ENCODE assay signal across 8 cellular contexts in genomic region chr14:92922883-92923743, GRCh38. TPM values are rescaled to one million over a fixed set of nuclear protein-coding genes. Genes with fewer than 3 reads are reported as not detected.
DNase-seq lines count a peak whose midpoint lies in the region; ATAC-seq and TF ChIP-seq lines count a peak whose summit lies in the region.

CHGA (plus strand) TSS chr14:92923150; CDS start chr14:92923360, 210 bp downstream.

- H3K27ac Mint-ChIP-seq in activated naive CD8-positive, alpha-beta T cell treated with anti-CD3 and anti-CD28 coated beads for 36 hours = no peak within 1 kb of the TSS

- peak within 1 kb of the TSS; percentile 26 to 81 (median 64); a peak in 20 of 22 replicates for H3K4me2 ChIP-seq in BLaER1 treated with 17β-estradiol and CSF1 and Interleukin-3, amounts not matched to agents 10 nM and 100 nM

- H3K27me3 ChIP-seq in BLaER1 treated with 17β-estradiol and CSF1 and Interleukin-3, amounts not matched to agents 10 nM and 100 nM = no peaks in the 10 kb centered on the region
- H3K27me3 ChIP-seq in Peyer's patch = no peaks in the 10 kb centered on the region

- ATAC-seq in HG03280 (IDR thresholded peaks at IDR 0.05; ENCODE audit: unreplicated experiment) = no peak

- no peak for TF ChIP-seq POLR2A in Peyer's patch (IDR thresholded peaks at IDR 0.05)

- H3K9me3 Mint-ChIP-seq in activated naive CD8-positive, alpha-beta T cell treated with anti-CD3 and anti-CD28 coated beads for 36 hours = no peaks in the 10 kb centered on the region

- peaks cover 3% of the 10 kb centered on the region for H3K4me1 Mint-ChIP-seq in activated naive CD8-positive, alpha-beta T cell treated with anti-CD3 and anti-CD28 coated beads for 36 hours

- H3K27me3 Mint-ChIP-seq in activated naive CD8-positive, alpha-beta T cell treated with anti-CD3 and anti-CD28 coated beads for 36 hours = peaks cover 55% of the 10 kb centered on the region

- no peak for TF ChIP-seq CTCF in Peyer's patch (IDR thresholded peaks at IDR 0.05)

- peak; percentile 49 for DNase-seq in HPDE6-E6E7 (ENCODE audit: extremely low spot score)
- DNase-seq in Peyer's patch = peak in 2 of 3 donors; percentile 57 to 62
- DNase-seq in activated naive CD8-positive, alpha-beta T cell treated with anti-CD3 and anti-CD28 coated beads for 36 hours = peak; percentile 58
- DNase-seq in hepatic stellate cell (ENCODE audit: low spot score) = peak; percentile 60
- DNase-seq in stimulated activated CD4-positive, alpha-beta T cell treated with anti-CD3 and anti-CD28 coated beads, Interleukin-12 subunit alpha, Interleukin-12 subunit beta, amount 100 ng/mL, for 48 hours (ENCODE audit: low read depth in 2 of 3, low spot score in 1 of 3) = peak; percentile 13 to 30 (median 16)
- DNase-seq in posterior vena cava (ENCODE audit: low spot score) = no peak

- H3K36me3 Mint-ChIP-seq in activated naive CD8-positive, alpha-beta T cell treated with anti-CD3 and anti-CD28 coated beads for 36 hours = no peaks in the 10 kb centered on the region

- H3K9ac ChIP-seq in BLaER1 treated with 17β-estradiol and CSF1 and Interleukin-3, amounts not matched to agents 10 nM and 100 nM = no peak within 1 kb of the TSS

- H3K4me3 Mint-ChIP-seq in activated naive CD8-positive, alpha-beta T cell treated with anti-CD3 and anti-CD28 coated beads for 36 hours = no peak within 1 kb of the TSS

- H4K20me1 ChIP-seq in BLaER1 treated with 17β-estradiol and CSF1 and Interleukin-3, amounts not matched to agents 10 nM and 100 nM = peaks cover 0 to 37% (median 0%) of the 10 kb centered on the region in 11 experiments; a peak in 5 of 22 replicates

- H3K4me3 ChIP-seq in BLaER1 treated with 17β-estradiol and CSF1 and Interleukin-3, amounts not matched to agents 10 nM and 100 nM = no peak within 1 kb of the TSS
- H3K4me3 ChIP-seq in Peyer's patch = no peak within 1 kb of the TSS

- H3K27ac ChIP-seq in BLaER1 treated with 17β-estradiol and CSF1 and Interleukin-3, amounts not matched to agents 10 nM and 100 nM = no peak within 1 kb of the TSS
- no peak within 1 kb of the TSS for H3K27ac ChIP-seq in Peyer's patch

- intact Hi-C loops in posterior vena cava (cut with DNase I) = no loop called here

- H3K9me3 ChIP-seq in BLaER1 treated with 17β-estradiol and CSF1 and Interleukin-3, amounts not matched to agents 10 nM and 100 nM (replicated peaks in 1 of 11) = peaks cover 0 to 9% (median 0%) of the 10 kb centered on the region in 11 experiments; a peak in 2 of 22 replicates
- H3K9me3 ChIP-seq in Peyer's patch = no peaks in the 10 kb centered on the region

- H3K36me3 ChIP-seq in BLaER1 treated with 17β-estradiol and CSF1 and Interleukin-3, amounts not matched to agents 10 nM and 100 nM = no peaks in the 10 kb centered on the region
- no peaks in the 10 kb centered on the region for H3K36me3 ChIP-seq in Peyer's patch

- H3K4me1 ChIP-seq in BLaER1 treated with 17β-estradiol and CSF1 and Interleukin-3, amounts not matched to agents 10 nM and 100 nM = peaks cover 7 to 16% (median 13%) of the 10 kb centered on the region in 10 experiments; a peak in 18 of 20 replicates
- peaks cover 0 to 6% (median 3%) of the 10 kb centered on the region in 4 donors for H3K4me1 ChIP-seq in Peyer's patch

RNA-seq across cellular contexts. Expression of gene CHGA, which starts in this region (rescaled TPM):
- total RNA-seq in Peyer's patch = 100 to 1,000 TPM; 116 to 425 (median 310) TPM
- total RNA-seq in activated naive CD8-positive, alpha-beta T cell treated with anti-CD3 and anti-CD28 coated beads for 36 hours = not detected
- under 1 TPM in 1 of 2 donors, not detected in 1; 0.29 TPM for total RNA-seq in posterior vena cava

Comparison
In these comparisons a context has a peak if more than half of its experiments do, and no peak if none do; other contexts are left out.
1. RNA of gene CHGA (total RNA-seq): 116 to 425 TPM in Peyer's patch; 0.29 TPM in posterior vena cava and not detected in activated naive CD8-positive, alpha-beta T cell treated with anti-CD3 and anti-CD28 coated beads for 36 hours; every median in the first group is over 10 times any median in the second.
2. Peak in DNase-seq in activated naive CD8-positive, alpha-beta T cell treated with anti-CD3 and anti-CD28 coated beads for 36 hours; RNA of the gene not detected or under 1 TPM.